ENCODE assay signal across 9 cellular contexts in the genomic region with DNA sequence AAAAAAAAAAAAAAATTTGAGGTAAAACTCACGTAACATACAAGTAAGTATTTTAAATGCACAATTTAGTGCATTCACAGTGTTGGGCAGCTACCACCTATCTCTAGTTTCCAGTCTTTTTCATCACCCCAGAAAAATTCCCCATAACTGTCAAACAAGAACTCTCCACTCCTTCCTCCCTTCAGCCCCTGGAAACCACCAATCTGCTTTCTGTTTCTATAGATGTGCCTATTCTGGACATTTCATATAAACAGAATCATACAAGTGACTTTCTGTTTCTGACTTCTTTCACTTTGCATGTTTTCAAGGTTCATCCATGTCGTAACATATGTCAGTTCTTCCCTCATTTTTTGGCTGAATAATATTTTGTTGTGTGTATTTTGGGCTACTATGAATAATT. TPM values are rescaled to one million over a fixed set of nuclear protein-coding genes. Genes with fewer than 3 reads are reported as not detected.
DNase-seq lines count a peak whose midpoint lies in the region; ATAC-seq and TF ChIP-seq lines count a peak whose summit lies in the region.
"Had no signal": no experiment of that assay in that cellular context is flagged by ENCODE, and none has a peak within 500 bp of the region (broad histone marks: within the 10 kb centered on the region; RNA-seq: fewer than 3 reads in every experiment).

No MANE protein-coding gene starts in this region.

- H3K9me3 Mint-ChIP-seq in memory B cell (peaks cover 12% of the 10 kb centered on the region), endodermal cell (peaks cover 37% of the 10 kb centered on the region)

- no peaks in the 10 kb centered on the region for H3K4me1 ChIP-seq in endodermal cell (ENCODE audit: control insufficient read depth, insufficient read depth, low read length)

- TF ChIP-seq CTCF in endodermal cell (conservative IDR thresholded peaks at IDR 0.05), result no peak

- no peak overlapping the region for H3K27ac ChIP-seq in endodermal cell (ENCODE audit: low read depth, low read length)

- ATAC-seq in GM18858 (IDR thresholded peaks at IDR 0.05; ENCODE audit: unreplicated experiment) (peak; percentile 87), GM21717 (IDR thresholded peaks at IDR 0.05; ENCODE audit: unreplicated experiment) (peak; percentile 72), HG03575 (IDR thresholded peaks at IDR 0.05; ENCODE audit: extremely low read depth, insufficient number of reproducible peaks, low FRiP score, unreplicated experiment) (peak; percentile 76), memory B cell (ENCODE audit: low read depth) (peak; percentile 66)

- H3K36me3 ChIP-seq in endodermal cell (ENCODE audit: control insufficient read depth, insufficient read depth, low read length), result no peaks in the 10 kb centered on the region

- H3K9ac ChIP-seq in endodermal cell (ENCODE audit: extremely low read depth, low read length, poor library complexity, severe bottlenecking), result no peak overlapping the region

- H3K36me3 Mint-ChIP-seq in memory B cell (peaks cover 5% of the 10 kb centered on the region), endodermal cell (ENCODE audit: low read depth) (peaks cover 10% of the 10 kb centered on the region)

- no peaks in the 10 kb centered on the region for H3K27me3 ChIP-seq in endodermal cell (ENCODE audit: control insufficient read depth, insufficient read depth, low read length, poor library complexity, severe bottlenecking)

- 98% methylated on average over 2 of the region's 2 CpGs; no CpG with 5 or more reads in 1 of the 2 experiments for WGBS in endodermal cell (ENCODE audit: insufficient coverage in 1 of 2, insufficient read length in 1 of 2), 2 experiments

- no peak overlapping the region for H3K4me3 ChIP-seq in endodermal cell (ENCODE audit: low read length)

- H3K27ac Mint-ChIP-seq in memory B cell (no peak overlapping the region), endodermal cell (no peak overlapping the region)

- H3K4me3 Mint-ChIP-seq in memory B cell, result no peak overlapping the region
- no peak overlapping the region for H3K4me3 Mint-ChIP-seq in endodermal cell

- DNase-seq in memory B cell (ENCODE audit: low spot score in 2 of 2), result no peak
- no peak for DNase-seq in DMS53 (lab: John Stamatoyannopoulos, UW)
- DNase-seq in endodermal cell, result no peak
- no peak for DNase-seq in OCI-M2 (lab: John Stamatoyannopoulos, UW; ENCODE audit: unreplicated experiment)
- DNase-seq: hippocampal formation, substantia nigra had no signal

- H3K27me3 Mint-ChIP-seq in memory B cell (peaks cover 22% of the 10 kb centered on the region), endodermal cell (ENCODE audit: insufficient read depth) (no peaks in the 10 kb centered on the region)

- peaks cover 28% of the 10 kb centered on the region for H3K9me3 ChIP-seq in endodermal cell (ENCODE audit: control insufficient read depth, low read length)

- peaks cover 9% of the 10 kb centered on the region for H3K4me1 Mint-ChIP-seq in memory B cell
- peaks cover 3% of the 10 kb centered on the region for H3K4me1 Mint-ChIP-seq in endodermal cell

RNA-seq across cellular contexts. Expression of a gene that starts 24.9 kb away (rescaled TPM):
- 100 to 1,000 TPM in 1 of 2 donors, 10 to 100 TPM in 1; 98.4 to 102 TPM for total RNA-seq in endodermal cell
- 25.0 TPM for polyA plus RNA-seq in endodermal cell (2013, experiment 1 of 2)
- 24.8 TPM for polyA plus RNA-seq in endodermal cell (2013, experiment 2 of 2)
